Comparison of ENCODE assay signal across 16 cellular contexts in genomic region chr4:84977409-84977808, GRCh38.
"Had no signal": no experiment of that assay in that cellular context is flagged by ENCODE, and none has a peak within 500 bp of the region (broad histone marks: within the 10 kb centered on the region; RNA-seq: fewer than 3 reads in every experiment).

No MANE protein-coding gene starts in this region.

- H3K4me1 ChIP-seq: body of pancreas, prostate gland, right atrium auricular region, transverse colon, uterus had no signal

- DNase-seq: activated CD4-positive, alpha-beta T cell treated with anti-CD3 and anti-CD28 coated beads for 48 hours; activated CD4-positive, CD25-positive, alpha-beta regulatory T cell; activated CD8-positive, alpha-beta T cell treated with anti-CD3 and anti-CD28 coated beads for 36 hours; activated naive CD4-positive, alpha-beta T cell treated with Interleukin-2 at 50 U/mL for 16 hours; activated T-cell treated with anti-CD3 and anti-CD28 coated beads, Interleukin-2, amount 50 U/mL, for 24 hours; body of pancreas; endodermal cell; occipital lobe; stimulated activated CD4-positive, alpha-beta T cell treated with anti-CD3 and anti-CD28 coated beads, Interleukin-2, amount 100 ng/mL, for 24 hours; stimulated activated naive CD8-positive, alpha-beta T cell treated with anti-CD3 and anti-CD28 coated beads, Interleukin-15, Interleukin-2, amounts not matched to agents 100 U/mL and 50 U/mL, for 24 hours; transverse colon; uterus had no signal

- H3K27me3 ChIP-seq: body of pancreas, right atrium auricular region, transverse colon, uterus had no signal

- H3K36me3 ChIP-seq: prostate gland, right atrium auricular region, transverse colon, uterus had no signal

- H3K27ac ChIP-seq: body of pancreas, prostate gland, right atrium auricular region, transverse colon, uterus had no signal

- FAIRE-seq: keratinocyte had no signal

- ATAC-seq: activated CD8-positive, alpha-beta T cell treated with anti-CD3 and anti-CD28 coated beads for 36 hours; body of pancreas; left lobe of liver; stimulated activated naive CD8-positive, alpha-beta T cell treated with anti-CD3 and anti-CD28 coated beads, Interleukin-15, Interleukin-2, amounts not matched to agents 100 U/mL and 50 U/mL, for 24 hours had no signal

- H3K4me3 ChIP-seq: body of pancreas, prostate gland, right atrium auricular region, transverse colon, uterus had no signal

- H3K9me3 ChIP-seq: body of pancreas, prostate gland, right atrium auricular region, transverse colon, uterus had no signal
